ENCODE assay signal across 8 cellular contexts in the genomic region with DNA sequence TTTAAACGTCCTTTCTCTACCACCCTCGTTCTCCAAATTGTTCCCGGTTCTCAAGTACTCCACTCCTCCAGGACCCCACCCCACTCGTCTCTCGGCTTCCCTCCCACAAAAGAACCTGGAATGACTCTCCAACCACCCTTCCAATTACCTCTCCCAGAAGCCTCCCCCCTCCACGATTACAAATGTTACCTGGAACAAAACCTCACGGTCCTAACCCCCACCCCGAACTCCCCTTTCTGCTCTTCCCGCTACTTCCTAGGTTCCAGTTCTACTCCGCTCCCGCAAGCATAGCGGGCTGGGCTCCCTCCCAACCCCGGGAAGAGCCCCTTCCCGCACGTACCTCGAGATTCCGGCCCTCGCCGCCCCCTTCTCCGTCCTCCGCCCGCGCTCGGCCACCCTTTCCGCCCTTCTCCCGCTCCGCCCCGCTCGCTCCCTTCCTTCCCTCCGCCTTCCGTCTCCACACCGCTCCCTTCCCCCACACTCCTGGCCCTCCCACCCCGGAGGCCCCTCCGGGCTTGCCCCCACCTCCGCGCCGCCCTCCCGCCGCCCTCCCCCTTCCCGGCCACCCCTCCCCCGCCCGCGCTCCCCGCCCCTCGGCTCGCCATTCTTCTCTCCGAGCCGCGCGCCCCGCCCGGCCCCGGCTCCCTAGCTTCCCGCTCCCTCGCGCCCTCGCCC. TPM values are rescaled to one million over a fixed set of nuclear protein-coding genes. Genes with fewer than 3 reads are reported as not detected.
DNase-seq lines count a peak whose midpoint lies in the region; ATAC-seq and TF ChIP-seq lines count a peak whose summit lies in the region.

No MANE protein-coding gene starts in this region.

- peaks cover 29% of the 10 kb centered on the region for H3K36me3 Mint-ChIP-seq in endodermal cell (ENCODE audit: low read depth)

- H3K27ac ChIP-seq in endodermal cell (ENCODE audit: low read depth, low read length) = peak overlapping the region; percentile 88

- POLR2A ChIA-PET in AG04449 (lab: Yijun Ruan, JAX) = interaction anchor here (0.6 to 1.0 kb wide), 2 partner anchors 21 to 198 kb away, joined by 3 to 5 read pairs; a partner anchor contains a TSS

- no peaks in the 10 kb centered on the region for H3K9me3 ChIP-seq in endodermal cell (ENCODE audit: control insufficient read depth, low read length)

- no peaks in the 10 kb centered on the region for H3K4me1 ChIP-seq in endodermal cell (ENCODE audit: control insufficient read depth, insufficient read depth, low read length)

- DNase-seq in AG04449 (ENCODE audit: low read depth, low spot score) (peak; percentile 10), NCI-H774 (lab: John Stamatoyannopoulos, UW) (peak; percentile 52), endodermal cell (peak; percentile 93), midbrain (lab: John Stamatoyannopoulos, UW) (peak; percentile 59)
- DNase-seq in activated CD8-positive, alpha-beta memory T cell treated with anti-CD3 and anti-CD28 coated beads for 48 hours (ENCODE audit: low read depth in 2 of 3, low spot score in 2 of 3) = peak in 2 of 3 experiments; percentile 49 to 54
- peak; percentile 71 to 73 for DNase-seq in stimulated activated CD8-positive, alpha-beta memory T cell treated with anti-CD3 and anti-CD28 coated beads, Interleukin-15, amount 100 ng/mL, for 48 hours (ENCODE audit: low read depth in 2 of 2)

- CTCF ChIA-PET in AG04449 (lab: Yijun Ruan, JAX) = interaction anchor here (1.6 to 4.5 kb wide), 2 partner anchors 20 to 284 kb away, joined by 8 to 34 read pairs; no protein-coding TSS in a partner anchor

- TF ChIP-seq CTCF in AG04449 (IDR thresholded peaks at IDR 0.05; ENCODE audit: insufficient read depth, low read length, missing control alignments) (no peak), endodermal cell (conservative IDR thresholded peaks at IDR 0.05) (no peak)

- H3K4me1 Mint-ChIP-seq in endodermal cell = peaks cover 28% of the 10 kb centered on the region

- H3K36me3 ChIP-seq in endodermal cell (ENCODE audit: control insufficient read depth, insufficient read depth, low read length) = peaks cover 28% of the 10 kb centered on the region

- no peaks in the 10 kb centered on the region for H3K27me3 ChIP-seq in endodermal cell (ENCODE audit: control insufficient read depth, insufficient read depth, low read length, poor library complexity, severe bottlenecking)

- WGBS in endodermal cell (ENCODE audit: insufficient coverage in 1 of 2, insufficient read length in 1 of 2), 2 experiments = 0% methylated on average over 13 to 41 of the region's 57 CpGs

- H3K4me3 Mint-ChIP-seq in endodermal cell = peak overlapping the region; percentile 97

- H3K27ac Mint-ChIP-seq in endodermal cell = peak overlapping the region; percentile 89

- H3K9ac ChIP-seq in endodermal cell (ENCODE audit: extremely low read depth, low read length, poor library complexity, severe bottlenecking) = peak overlapping the region; percentile 95

- ATAC-seq in GM18909 (IDR thresholded peaks at IDR 0.05; ENCODE audit: poor library complexity, unreplicated experiment) (peak; percentile 40), HG03342 (IDR thresholded peaks at IDR 0.05; ENCODE audit: unreplicated experiment) (peak; percentile 27)

- no peaks in the 10 kb centered on the region for H3K27me3 Mint-ChIP-seq in endodermal cell (ENCODE audit: insufficient read depth)

- no peaks in the 10 kb centered on the region for H3K9me3 Mint-ChIP-seq in endodermal cell

- H3K4me3 ChIP-seq in AG04449 (ENCODE audit: low read depth, low read length) (peak overlapping the region; percentile 99), endodermal cell (ENCODE audit: low read length) (peak overlapping the region; percentile 99)

RNA-seq across cellular contexts. Expression of a gene that starts 0.5 kb away (rescaled TPM):
- 100 to 1,000 TPM; 105 to 142 TPM for total RNA-seq in endodermal cell
- polyA plus RNA-seq in endodermal cell (2013, experiment 1 of 2) = 122 TPM
- polyA plus RNA-seq in endodermal cell (2013, experiment 2 of 2) = 111 TPM

RNA-seq across cellular contexts. Expression of a gene that starts 0.6 kb away (rescaled TPM):
- 10 to 100 TPM; 44.1 to 45.3 TPM for total RNA-seq in endodermal cell
- 43.1 TPM for polyA plus RNA-seq in endodermal cell (2013, experiment 1 of 2)
- polyA plus RNA-seq in endodermal cell (2013, experiment 2 of 2) = 37.3 TPM

RNA-seq across cellular contexts. Expression of a gene that starts 26.4 kb away (rescaled TPM):
- total RNA-seq in endodermal cell = 1 to 10 TPM; 1.8 to 4.1 TPM
- 3.2 TPM for polyA plus RNA-seq in endodermal cell (2013, experiment 1 of 2)
- polyA plus RNA-seq in endodermal cell (2013, experiment 2 of 2) = 2.4 TPM

RNA-seq across cellular contexts. Expression of a gene that starts 55.1 kb away (rescaled TPM):
- 10 to 100 TPM; 15.4 to 24.1 TPM for total RNA-seq in endodermal cell
- polyA plus RNA-seq in endodermal cell (2013, experiment 1 of 2) = 12.3 TPM
- 10.8 TPM for polyA plus RNA-seq in endodermal cell (2013, experiment 2 of 2)

Comparison
In these comparisons a context has a peak if more than half of its experiments do, and no peak if none do; other contexts are left out.
1. Peak in every context shown above with its lines: DNase-seq, ATAC-seq, H3K4me3 ChIP-seq and H3K27ac ChIP-seq.
2. DNase-seq: peak in every context shown above with its lines; median percentile 93 in endodermal cell; 72 in stimulated activated CD8-positive, alpha-beta memory T cell treated with anti-CD3 and anti-CD28 coated beads, Interleukin-15, amount 100 ng/mL, for 48 hours; 59 in midbrain; 52 in NCI-H774; 52 in activated CD8-positive, alpha-beta memory T cell treated with anti-CD3 and anti-CD28 coated beads for 48 hours; 10 in AG04449.